Comparison of ENCODE assay signal across 29 cellular contexts in genomic region chr7:159032753-159033472, GRCh38.
DNase-seq lines count a peak whose midpoint lies in the region; ATAC-seq and TF ChIP-seq lines count a peak whose summit lies in the region.
"Had no signal": no experiment of that assay in that cellular context is flagged by ENCODE, and none has a peak within 500 bp of the region (broad histone marks: within the 10 kb centered on the region; RNA-seq: fewer than 3 reads in every experiment).

No MANE protein-coding gene starts in this region.

- H3K27me3 Mint-ChIP-seq in activated T-helper 2 cell treated with anti-CD3 and anti-CD28 coated beads, Interferon-gamma antibody, Interleukin-2, Interleukin-4, amounts not matched to agents 10 μg/mL and 5 μg/mL and 100 μg/mL, durations not matched to agents 14 hours and 24 hours and 36 hours (ENCODE audit: low read depth) = peaks cover 11% of the 10 kb centered on the region

- H3K36me3 Mint-ChIP-seq in activated T-helper 2 cell treated with anti-CD3 and anti-CD28 coated beads, Interferon-gamma antibody, Interleukin-2, Interleukin-4, amounts not matched to agents 10 μg/mL and 5 μg/mL and 100 μg/mL, durations not matched to agents 14 hours and 24 hours and 36 hours (ENCODE audit: low read depth) = peaks cover 3% of the 10 kb centered on the region
- H3K36me3 Mint-ChIP-seq: CD4-positive, CD25-positive, alpha-beta regulatory T cell; stimulated activated memory B cell treated with anti-CD40 and anti-IgM and Interleukin-4, amounts not matched to agents 10 μg/mL and 1 μg/mL and 100 μg/mL, for 72 hours had no signal

- H3F3A ChIP-seq in MM.1S (ENCODE audit: insufficient read depth, low read length) = no peaks in the 10 kb centered on the region

- H2AFZ ChIP-seq in MM.1S (ENCODE audit: low read length) = no peak overlapping the region

- 88% methylated on average over 12 of the region's 13 CpGs for WGBS in suprapubic skin

- intact Hi-C loops in activated T-helper 2 cell treated with anti-CD3 and anti-CD28 coated beads, Interferon-gamma antibody, Interleukin-2, Interleukin-4, amounts not matched to agents 10 μg/mL and 5 μg/mL and 100 μg/mL, durations not matched to agents 14 hours and 24 hours and 36 hours (cut with micrococcal nuclease) = no loop called here

- H3K9me3 ChIP-seq in HEK293 (ENCODE audit: control insufficient read depth, insufficient read depth, low read depth, low read length) (no peaks in the 10 kb centered on the region), suprapubic skin (no peaks in the 10 kb centered on the region), MM.1S (replicated peaks; ENCODE audit: insufficient read depth, low read length) (no peaks in the 10 kb centered on the region)
- H3K9me3 ChIP-seq: body of pancreas, gastroesophageal sphincter, neutrophil, psoas muscle, SJCRH30, uterus had no signal

- no peak for TF ChIP-seq POLR2A in suprapubic skin (IDR thresholded peaks at IDR 0.05)

- no peak for TF ChIP-seq CTCF in HEK293 (tag by site-specific recombination; IDR thresholded peaks at IDR 0.05)
- TF ChIP-seq CTCF in suprapubic skin (IDR thresholded peaks at IDR 0.05) = no peak
- TF ChIP-seq CTCF in MM.1S (IDR thresholded peaks at IDR 0.05; ENCODE audit: low read length) = no peak

- ATAC-seq in left lobe of liver (no peak), GM18870 (IDR thresholded peaks at IDR 0.05; ENCODE audit: unreplicated experiment) (no peak)
- ATAC-seq: activated T-cell treated with anti-CD3 and anti-CD28 coated beads, Interleukin-2, amount 50 U/mL, for 72 hours; body of pancreas; gastroesophageal sphincter; left colon; psoas muscle; stimulated activated memory B cell treated with anti-CD40 and anti-IgM and Interleukin-4, amounts not matched to agents 10 μg/mL and 1 μg/mL and 100 μg/mL, for 72 hours had no signal

- H3K9me3 Mint-ChIP-seq in activated T-helper 2 cell treated with anti-CD3 and anti-CD28 coated beads, Interferon-gamma antibody, Interleukin-2, Interleukin-4, amounts not matched to agents 10 μg/mL and 5 μg/mL and 100 μg/mL, durations not matched to agents 14 hours and 24 hours and 36 hours = no peaks in the 10 kb centered on the region
- H3K9me3 Mint-ChIP-seq: activated T-cell treated with anti-CD3 and anti-CD28 coated beads, Interleukin-2, amount 50 U/mL, for 72 hours; stimulated activated memory B cell treated with anti-CD40 and anti-IgM and Interleukin-4, amounts not matched to agents 10 μg/mL and 1 μg/mL and 100 μg/mL, for 72 hours had no signal

- H4K20me1 ChIP-seq in MM.1S (ENCODE audit: insufficient read depth, low read length) = no peaks in the 10 kb centered on the region

- H3K9ac ChIP-seq in MM.1S (ENCODE audit: low read length) = no peak overlapping the region

- H3K36me3 ChIP-seq in HEK293 (ENCODE audit: control insufficient read depth in 2 of 2, insufficient read depth in 1 of 2, low read length in 2 of 2) = no peaks in the 10 kb centered on the region
- H3K36me3 ChIP-seq in suprapubic skin = no peaks in the 10 kb centered on the region
- H3K36me3 ChIP-seq in MM.1S (replicated peaks; ENCODE audit: insufficient read depth, low read length) = no peaks in the 10 kb centered on the region
- H3K36me3 ChIP-seq: neutrophil, uterus had no signal

- no peak overlapping the region for H3K27ac ChIP-seq in HEK293 (ENCODE audit: extremely low read depth, low read depth, low read length)
- no peak overlapping the region for H3K27ac ChIP-seq in suprapubic skin
- no peak overlapping the region for H3K27ac ChIP-seq in MM.1S (ENCODE audit: low read length)
- H3K27ac ChIP-seq: body of pancreas, neutrophil, SJCRH30, VCaP had no signal

- peak; percentile 3 for DNase-seq in activated T-cell treated with anti-CD3 and anti-CD28 coated beads, Interleukin-2, amount 50 U/mL, for 1 hour
- DNase-seq in activated T-cell treated with anti-CD3 and anti-CD28 coated beads for 4 hours (no peak), left lobe of liver (ENCODE audit: low spot score) (peak; percentile 32), suprapubic skin (ENCODE audit: low spot score in 2 of 2) (peak; percentile 35 to 74), MM.1S (no peak)
- DNase-seq in activated T-helper 2 cell treated with anti-CD3 and anti-CD28 coated beads, Interferon-gamma antibody, Interleukin-2, Interleukin-4, amounts not matched to agents 10 μg/mL and 5 μg/mL and 100 μg/mL, durations not matched to agents 14 hours and 24 hours and 36 hours (ENCODE audit: low spot score) = no peak
- DNase-seq: activated CD4-positive, alpha-beta T cell treated with anti-CD3 and anti-CD28 coated beads for 4 hours; activated naive CD4-positive, alpha-beta T cell; activated T-cell treated with anti-CD3 and anti-CD28 coated beads, Interleukin-2, amount 50 U/mL, for 72 hours; body of pancreas; Calu3; CD4-positive, CD25-positive, alpha-beta regulatory T cell; cerebellar nuclear complex; IMR-90; NCI-H146; NCI-H446 treated with DMSO at 0.1 percent for 48 hours; NCI-H82; psoas muscle; SJCRH30; T1000; uterus had no signal

- no peak overlapping the region for H3K4me2 ChIP-seq in MM.1S (ENCODE audit: low read depth, low read length)

- no peak for TF ChIP-seq EP300 in suprapubic skin (IDR thresholded peaks at IDR 0.05)

- H3K4me1 Mint-ChIP-seq in activated T-helper 2 cell treated with anti-CD3 and anti-CD28 coated beads, Interferon-gamma antibody, Interleukin-2, Interleukin-4, amounts not matched to agents 10 μg/mL and 5 μg/mL and 100 μg/mL, durations not matched to agents 14 hours and 24 hours and 36 hours (ENCODE audit: low read depth) = peaks cover 3% of the 10 kb centered on the region

- H3K9me2 ChIP-seq in MM.1S (replicated peaks; ENCODE audit: insufficient read depth, low read length) = no peaks in the 10 kb centered on the region

- no peak overlapping the region for H3K4me3 Mint-ChIP-seq in activated T-helper 2 cell treated with anti-CD3 and anti-CD28 coated beads, Interferon-gamma antibody, Interleukin-2, Interleukin-4, amounts not matched to agents 10 μg/mL and 5 μg/mL and 100 μg/mL, durations not matched to agents 14 hours and 24 hours and 36 hours (ENCODE audit: low read depth)
- H3K4me3 Mint-ChIP-seq: activated T-cell treated with anti-CD3 and anti-CD28 coated beads, Interleukin-2, amount 50 U/mL, for 72 hours; CD4-positive, CD25-positive, alpha-beta regulatory T cell; stimulated activated memory B cell treated with anti-CD40 and anti-IgM and Interleukin-4, amounts not matched to agents 10 μg/mL and 1 μg/mL and 100 μg/mL, for 72 hours had no signal

- H3K4me1 ChIP-seq in HEK293 (ENCODE audit: control insufficient read depth, insufficient read depth, low read length) (no peaks in the 10 kb centered on the region), suprapubic skin (peaks cover 15% of the 10 kb centered on the region), MM.1S (ENCODE audit: low read length) (no peaks in the 10 kb centered on the region)
- H3K4me1 ChIP-seq: psoas muscle, SJCRH30, uterus had no signal

- POLR2A ChIA-PET in HEK293 (lab: Yijun Ruan, JAX) = no interaction called here

- H3K27ac Mint-ChIP-seq in activated T-helper 2 cell treated with anti-CD3 and anti-CD28 coated beads, Interferon-gamma antibody, Interleukin-2, Interleukin-4, amounts not matched to agents 10 μg/mL and 5 μg/mL and 100 μg/mL, durations not matched to agents 14 hours and 24 hours and 36 hours = no peak overlapping the region
- H3K27ac Mint-ChIP-seq: activated T-cell treated with anti-CD3 and anti-CD28 coated beads, Interleukin-2, amount 50 U/mL, for 72 hours; CD4-positive, CD25-positive, alpha-beta regulatory T cell; stimulated activated memory B cell treated with anti-CD40 and anti-IgM and Interleukin-4, amounts not matched to agents 10 μg/mL and 1 μg/mL and 100 μg/mL, for 72 hours had no signal

- H3K4me3 ChIP-seq in HEK293 (ENCODE audit: low read depth, low read length) = no peak overlapping the region
- H3K4me3 ChIP-seq in suprapubic skin = no peak overlapping the region
- H3K4me3 ChIP-seq in MM.1S (ENCODE audit: low read length) = no peak overlapping the region
- H3K4me3 ChIP-seq: body of pancreas, dorsolateral prefrontal cortex, gastroesophageal sphincter, psoas muscle, SJCRH30, uterus had no signal

- H3K27me3 ChIP-seq in suprapubic skin (peaks cover 6% of the 10 kb centered on the region), MM.1S (replicated peaks; ENCODE audit: insufficient read depth, low read length) (0 out of 2 replicates have a peak, but pooled peaks cover 3% of the 10 kb centered on the region)
- H3K27me3 ChIP-seq: body of pancreas, SJCRH30, uterus had no signal

- no peaks in the 10 kb centered on the region for H3K79me2 ChIP-seq in MM.1S (ENCODE audit: low read length)

- CTCF ChIA-PET in HEK293 (lab: Yijun Ruan, JAX) = no interaction called here

TF ChIP-seq in HEK293, 187 proteins besides CTCF, POLR2A, EP300 and RAD21:
- TF ChIP-seq ZNF341 (tag by site-specific recombination; IDR thresholded peaks at IDR 0.05; ENCODE audit: low read depth) (peak; percentile 32; the same call in 1 of the 2 replicates), OSR2 (tag by site-specific recombination; IDR thresholded peaks at IDR 0.05) (no peak)

Comparison
In these comparisons a context has a peak if more than half of its experiments do, and no peak if none do; other contexts are left out.
1. DNase-seq: peak in activated T-cell treated with anti-CD3 and anti-CD28 coated beads, Interleukin-2, amount 50 U/mL, for 1 hour (single experiment), left lobe of liver (single experiment) and suprapubic skin (2 of 2); none in activated T-cell treated with anti-CD3 and anti-CD28 coated beads for 4 hours (single experiment), MM.1S (single experiment) and activated T-helper 2 cell treated with anti-CD3 and anti-CD28 coated beads, Interferon-gamma antibody, Interleukin-2, Interleukin-4, amounts not matched to agents 10 μg/mL and 5 μg/mL and 100 μg/mL, durations not matched to agents 14 hours and 24 hours and 36 hours (single experiment).